In genomic region chr19:36488118-36488815, GRCh38 we compare ENCODE assay signal across 8 cellular contexts. TPM values are rescaled to one million over a fixed set of nuclear protein-coding genes. Genes with fewer than 3 reads are reported as not detected.
A peak's percentile ranks its signal among the peaks of the same experiment; 100 is the strongest.
DNase-seq lines count a peak whose midpoint lies in the region; ATAC-seq and TF ChIP-seq lines count a peak whose summit lies in the region.

No MANE protein-coding gene starts in this region.

- H3K36me3 ChIP-seq in CD4-positive, CD25-positive, alpha-beta regulatory T cell (ENCODE audit: control insufficient read depth, insufficient read depth, low read length): no peaks in the 10 kb centered on the region
- no peaks in the 10 kb centered on the region for H3K36me3 ChIP-seq in effector memory CD4-positive, alpha-beta T cell (ENCODE audit: control insufficient read depth, insufficient read depth, low read length)
- H3K36me3 ChIP-seq in neuron (ENCODE audit: insufficient read depth, low read length): no peaks in the 10 kb centered on the region

- H3K9me3 Mint-ChIP-seq in CD4-positive, CD25-positive, alpha-beta regulatory T cell: peaks cover 0 to 35% (median 6%) of the 10 kb centered on the region in 7 donors

- H3K27ac ChIP-seq in CD4-positive, CD25-positive, alpha-beta regulatory T cell (ENCODE audit: insufficient read depth, low read length, poor library complexity, severe bottlenecking): peak overlapping the region; percentile 93
- peak overlapping the region; percentile 92 for H3K27ac ChIP-seq in effector memory CD4-positive, alpha-beta T cell (ENCODE audit: insufficient read depth, low read length, poor library complexity, severe bottlenecking)

- H2AFZ ChIP-seq in neuron (ENCODE audit: low read depth, low read length): peak overlapping the region; percentile 38

- H3K4me3 ChIP-seq in CD4-positive, CD25-positive, alpha-beta regulatory T cell (ENCODE audit: low read depth, low read length): peak overlapping the region; percentile 89
- H3K4me3 ChIP-seq in NB4 (ENCODE audit: low read depth, low read length) (peak overlapping the region; percentile 80), neuron (ENCODE audit: low read length) (peak overlapping the region; percentile 65)
- peak overlapping the region; percentile 96 for H3K4me3 ChIP-seq in effector memory CD4-positive, alpha-beta T cell (ENCODE audit: insufficient read depth, low read depth, low read length, poor library complexity, severe bottlenecking)

- DNase-seq in CD4-positive, CD25-positive, alpha-beta regulatory T cell: peak in 1 of 3 donors; percentile 2
- DNase-seq in NB4 (ENCODE audit: low read depth) (no peak), NCI-H1105 treated with DMSO at 0.1 percent for 48 hours (lab: John Stamatoyannopoulos, UW) (no peak), DMS153 treated with DMSO at 0.1 percent for 48 hours (lab: John Stamatoyannopoulos, UW; ENCODE audit: unreplicated experiment) (no peak)
- no peak for DNase-seq in effector memory CD4-positive, alpha-beta T cell
- no peak for DNase-seq in stimulated activated CD4-positive, alpha-beta T cell treated with anti-CD3 and anti-CD28 coated beads, Interleukin-4, amount 100 ng/mL, for 1 hour

- no peak for TF ChIP-seq CTCF in NB4 (IDR thresholded peaks at IDR 0.05; ENCODE audit: low read depth, low read length)

- peaks cover 21% of the 10 kb centered on the region for H3K4me1 ChIP-seq in CD4-positive, CD25-positive, alpha-beta regulatory T cell (ENCODE audit: control insufficient read depth, insufficient read depth, low read length, poor library complexity, severe bottlenecking)
- peaks cover 15% of the 10 kb centered on the region for H3K4me1 ChIP-seq in effector memory CD4-positive, alpha-beta T cell (ENCODE audit: control insufficient read depth, insufficient read depth, low read length, poor library complexity, severe bottlenecking)
- peaks cover 4% of the 10 kb centered on the region for H3K4me1 ChIP-seq in neuron (ENCODE audit: insufficient read depth, low read length)

- H3K4me1 Mint-ChIP-seq in CD4-positive, CD25-positive, alpha-beta regulatory T cell: peaks cover 17 to 50% (median 26%) of the 10 kb centered on the region in 4 donors

- H3K4me3 Mint-ChIP-seq in CD4-positive, CD25-positive, alpha-beta regulatory T cell: peak overlapping the region; percentile 96 to 100 (median 98)

- TF ChIP-seq POLR2A in NB4 (IDR thresholded peaks at IDR 0.05; ENCODE audit: extremely low read depth, insufficient read length): no peak

- peaks cover 4 to 16% of the 10 kb centered on the region in 2 experiments for H3K9me3 ChIP-seq in CD4-positive, CD25-positive, alpha-beta regulatory T cell (ENCODE audit: control insufficient read depth in 2 of 2, low read length in 2 of 2)
- peaks cover 3% of the 10 kb centered on the region for H3K9me3 ChIP-seq in effector memory CD4-positive, alpha-beta T cell (ENCODE audit: control insufficient read depth, low read length)
- peaks cover 15% of the 10 kb centered on the region for H3K9me3 ChIP-seq in neuron (ENCODE audit: low read length)

- no peak for ATAC-seq in CD4-positive, CD25-positive, alpha-beta regulatory T cell (ENCODE audit: low read depth in 2 of 2)
- ATAC-seq in HG02571 (IDR thresholded peaks at IDR 0.05; ENCODE audit: unreplicated experiment): no peak

- peak overlapping the region; percentile 100 for H3K27ac Mint-ChIP-seq in CD4-positive, CD25-positive, alpha-beta regulatory T cell

- no peaks in the 10 kb centered on the region for H3K27me3 ChIP-seq in CD4-positive, CD25-positive, alpha-beta regulatory T cell (ENCODE audit: control insufficient read depth, insufficient read depth, low read length)
- H3K27me3 ChIP-seq in effector memory CD4-positive, alpha-beta T cell (replicated peaks; ENCODE audit: control insufficient read depth, insufficient read depth, low read length, poor library complexity, severe bottlenecking): no peaks in the 10 kb centered on the region
- H3K27me3 ChIP-seq in neuron (ENCODE audit: insufficient read depth, low read length): no peaks in the 10 kb centered on the region

- peaks cover 11% of the 10 kb centered on the region for H3K36me3 Mint-ChIP-seq in CD4-positive, CD25-positive, alpha-beta regulatory T cell

- H3K27me3 Mint-ChIP-seq in CD4-positive, CD25-positive, alpha-beta regulatory T cell: peaks cover 4% of the 10 kb centered on the region

RNA-seq across cellular contexts. Expression of gene ZNF566, which starts 1.1 kb away (rescaled TPM):
- 7.9 TPM for total RNA-seq in CD4-positive, CD25-positive, alpha-beta regulatory T cell
- 10 to 100 TPM; 13.9 to 20.7 (median 19.1) TPM for polyA plus RNA-seq in CD4-positive, CD25-positive, alpha-beta regulatory T cell

RNA-seq across cellular contexts. Expression of gene ZNF260, which starts 39.8 kb away (rescaled TPM):
- 3.2 TPM for total RNA-seq in CD4-positive, CD25-positive, alpha-beta regulatory T cell
- 10 to 100 TPM in 2 of 4 donors, 1 to 10 TPM in 2; 5.5 to 11.1 (median 8.3) TPM for polyA plus RNA-seq in CD4-positive, CD25-positive, alpha-beta regulatory T cell
